1 cellular context compared by ENCODE assay signal in genomic region chr21:15210235-15210678, GRCh38.
TF ChIP-seq lines count a peak whose summit lies in the region.

No MANE protein-coding gene starts in this region.

TF ChIP-seq in K562, 482 proteins besides CTCF, POLR2A, EP300 and RAD21 (continued from another document):
- TF ChIP-seq ZBTB11 (CRISPR knock-in tag; IDR thresholded peaks at IDR 0.05) (peak in 1 of 3 experiments; percentile 57; a peak in 1 of 6 replicates), NFE2 (IDR thresholded peaks at IDR 0.05; ENCODE audit: low read depth) (peak; percentile 12; the same call in 1 of the 2 replicates)
TF ChIP-seq in K562: peak in this region for 8.
